ENCODE assay signal across 1 cellular context in the genomic region with DNA sequence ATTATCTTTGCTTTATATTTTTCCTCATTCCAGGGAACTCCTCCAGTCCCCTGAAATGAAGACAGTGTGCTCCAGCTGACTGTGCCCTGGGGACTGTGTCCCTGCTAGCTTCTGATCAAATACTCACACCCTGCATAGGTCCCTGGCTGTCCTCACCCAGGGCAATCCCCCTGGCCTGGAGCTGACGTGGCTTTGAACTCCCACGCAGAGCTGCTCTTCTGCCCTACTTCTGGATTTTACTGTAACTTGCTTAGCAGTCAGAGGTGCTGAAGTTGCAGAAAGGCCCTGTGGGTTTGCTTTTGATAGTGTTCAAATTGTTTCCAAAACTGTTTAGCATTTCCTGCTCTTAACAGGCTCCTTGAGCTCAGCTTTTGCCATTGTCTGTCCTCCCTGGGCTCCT.
TF ChIP-seq lines count a peak whose summit lies in the region.

No MANE protein-coding gene starts in this region.

TF ChIP-seq in GM12878, 131 proteins besides CTCF, POLR2A, EP300 and RAD21 (continued from another document):
- TF ChIP-seq, protein P1, sequence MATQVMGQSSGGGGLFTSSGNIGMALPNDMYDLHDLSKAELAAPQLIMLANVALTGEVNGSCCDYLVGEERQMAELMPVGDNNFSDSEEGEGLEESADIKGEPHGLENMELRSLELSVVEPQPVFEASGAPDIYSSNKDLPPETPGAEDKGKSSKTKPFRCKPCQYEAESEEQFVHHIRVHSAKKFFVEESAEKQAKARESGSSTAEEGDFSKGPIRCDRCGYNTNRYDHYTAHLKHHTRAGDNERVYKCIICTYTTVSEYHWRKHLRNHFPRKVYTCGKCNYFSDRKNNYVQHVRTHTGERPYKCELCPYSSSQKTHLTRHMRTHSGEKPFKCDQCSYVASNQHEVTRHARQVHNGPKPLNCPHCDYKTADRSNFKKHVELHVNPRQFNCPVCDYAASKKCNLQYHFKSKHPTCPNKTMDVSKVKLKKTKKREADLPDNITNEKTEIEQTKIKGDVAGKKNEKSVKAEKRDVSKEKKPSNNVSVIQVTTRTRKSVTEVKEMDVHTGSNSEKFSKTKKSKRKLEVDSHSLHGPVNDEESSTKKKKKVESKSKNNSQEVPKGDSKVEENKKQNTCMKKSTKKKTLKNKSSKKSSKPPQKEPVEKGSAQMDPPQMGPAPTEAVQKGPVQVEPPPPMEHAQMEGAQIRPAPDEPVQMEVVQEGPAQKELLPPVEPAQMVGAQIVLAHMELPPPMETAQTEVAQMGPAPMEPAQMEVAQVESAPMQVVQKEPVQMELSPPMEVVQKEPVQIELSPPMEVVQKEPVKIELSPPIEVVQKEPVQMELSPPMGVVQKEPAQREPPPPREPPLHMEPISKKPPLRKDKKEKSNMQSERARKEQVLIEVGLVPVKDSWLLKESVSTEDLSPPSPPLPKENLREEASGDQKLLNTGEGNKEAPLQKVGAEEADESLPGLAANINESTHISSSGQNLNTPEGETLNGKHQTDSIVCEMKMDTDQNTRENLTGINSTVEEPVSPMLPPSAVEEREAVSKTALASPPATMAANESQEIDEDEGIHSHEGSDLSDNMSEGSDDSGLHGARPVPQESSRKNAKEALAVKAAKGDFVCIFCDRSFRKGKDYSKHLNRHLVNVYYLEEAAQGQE (IDR thresholded peaks at IDR 0.05; ENCODE audit: low read depth, low read length): peak; percentile 35; the same call in 1 of the 2 replicates
- TF ChIP-seq ATF7 (IDR thresholded peaks at IDR 0.05; ENCODE audit: low read depth) (0 out of 2 replicates have a peak, but pooled peaks have one; percentile 16), WRNIP1 (IDR thresholded peaks at IDR 0.05; ENCODE audit: borderline replicate concordance, low read depth, low read length) (no peak), EGR1 (IDR thresholded peaks at IDR 0.05; ENCODE audit: borderline replicate concordance in 1 of 2, low read depth in 2 of 2, low read length in 2 of 2) (peak in 1 of 2 experiments; percentile 81; a peak in 2 of 3 replicates), SUPT20H (IDR thresholded peaks at IDR 0.05; ENCODE audit: borderline replicate concordance, control insufficient read depth, low read depth, low read length) (no peak), CREM (IDR thresholded peaks at IDR 0.05; ENCODE audit: low read depth) (peak; percentile 40; the same call in 1 of the 2 replicates), CBX3 (IDR thresholded peaks at IDR 0.05; ENCODE audit: borderline replicate concordance, low read depth) (no peak), RAD51 (IDR thresholded peaks at IDR 0.05) (no peak), ZNF384 (IDR thresholded peaks at IDR 0.05; ENCODE audit: borderline replicate concordance, low read depth, low read length) (0 out of 2 replicates have a peak, but pooled peaks have one; percentile 10)
